Comparison of ENCODE assay signal across 18 cellular contexts in the genomic region with DNA sequence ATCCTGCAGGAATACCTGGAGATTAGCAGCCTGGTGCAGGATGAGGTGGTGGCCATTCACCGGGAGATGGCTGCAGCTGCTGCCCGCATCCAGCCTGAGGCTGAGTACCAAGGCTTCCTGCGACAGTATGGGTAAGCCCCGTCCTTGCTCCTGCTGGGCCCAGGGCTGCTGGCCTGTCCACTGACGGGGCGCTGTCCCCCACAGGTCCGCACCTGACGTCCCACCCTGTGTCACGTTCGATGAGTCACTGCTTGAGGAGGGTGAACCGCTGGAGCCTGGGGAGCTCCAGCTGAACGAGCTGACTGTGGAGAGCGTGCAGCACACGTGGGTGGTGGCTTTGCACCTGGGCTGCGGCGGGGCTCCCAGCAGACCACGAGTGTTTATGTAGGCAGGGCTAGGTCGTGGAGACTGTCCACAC. TPM values are rescaled to one million over a fixed set of nuclear protein-coding genes. Genes with fewer than 3 reads are reported as not detected.
DNase-seq lines count a peak whose midpoint lies in the region; ATAC-seq lines count a peak whose summit lies in the region.
"Had no signal": no experiment of that assay in that cellular context is flagged by ENCODE, and none has a peak within 500 bp of the region (broad histone marks: within the 10 kb centered on the region; RNA-seq: fewer than 3 reads in every experiment).

No MANE protein-coding gene starts in this region.

- CTCF ChIA-PET in activated CD8-positive, alpha-beta memory T cell treated with anti-CD3 and anti-CD28 coated beads, Interleukin-2, amount 10 ng/mL, durations not matched to agents 7 days and 5 days (lab: Charles Lee): interaction anchor here (0.7 to 4.6 kb wide), 17 partner anchors 8 to 596 kb away, joined by 3 to 64 read pairs (median 4); a partner anchor contains a TSS

- H3K9me3 Mint-ChIP-seq in activated CD8-positive, alpha-beta memory T cell treated with anti-CD3 and anti-CD28 coated beads, Interleukin-2, amount 10 ng/mL, durations not matched to agents 7 days and 5 days (ENCODE audit: low read depth): no peaks in the 10 kb centered on the region
- H3K9me3 Mint-ChIP-seq: activated CD4-positive, alpha-beta T cell treated with anti-CD3 and anti-CD28 coated beads, Interleukin-2, amount 10 ng/mL, durations not matched to agents 7 days and 5 days; activated naive CD4-positive, alpha-beta T cell treated with anti-CD3 and anti-CD28 coated beads, Interleukin-2, amount 50 U/mL, for 72 hours; dendritic cell treated with granulocyte-macrophage colony-stimulating factor and Interleukin-4, amounts not matched to agents 40 ng/mL and 50 ng/mL, for 4 days had no signal

- DNase-seq in activated CD8-positive, alpha-beta memory T cell treated with anti-CD3 and anti-CD28 coated beads, Interleukin-2, amount 10 ng/mL, durations not matched to agents 7 days and 5 days: peak; percentile 85
- no peak for DNase-seq in activated CD8-positive, alpha-beta memory T cell treated with anti-CD3 and anti-CD28 coated beads, Interleukin-2, amount 50 U/mL, for 48 hours
- DNase-seq in caudate nucleus (lab: John Stamatoyannopoulos, UW) (peak in 4 of 61 donors; percentile 7 to 70 (median 50)), left colon (no peak)
- DNase-seq in stimulated activated CD8-positive, alpha-beta memory T cell treated with anti-CD3 and anti-CD28 coated beads, Interleukin-4, amount 100 ng/mL, for 48 hours: peak; percentile 26
- DNase-seq: activated CD4-positive, alpha-beta T cell treated with anti-CD3 and anti-CD28 coated beads, Interleukin-2, amount 10 ng/mL, durations not matched to agents 7 days and 5 days; BE2C; body of pancreas; GM23248; NCI-H1105 treated with DMSO at 0.1 percent for 48 hours; NCI-H2107; NCI-H526; SHP77; stimulated activated CD4-positive, alpha-beta T cell treated with anti-CD3 and anti-CD28 coated beads, Interleukin-4, amount 100 ng/mL, for 4 hours had no signal

- H3K4me3 Mint-ChIP-seq in activated CD8-positive, alpha-beta memory T cell treated with anti-CD3 and anti-CD28 coated beads, Interleukin-2, amount 10 ng/mL, durations not matched to agents 7 days and 5 days: peak overlapping the region; percentile 63
- H3K4me3 Mint-ChIP-seq: activated CD4-positive, alpha-beta T cell treated with anti-CD3 and anti-CD28 coated beads, Interleukin-2, amount 10 ng/mL, durations not matched to agents 7 days and 5 days; dendritic cell treated with granulocyte-macrophage colony-stimulating factor and Interleukin-4, amounts not matched to agents 40 ng/mL and 50 ng/mL, for 4 days had no signal

- peaks cover 51% of the 10 kb centered on the region for H3K4me1 Mint-ChIP-seq in activated CD8-positive, alpha-beta memory T cell treated with anti-CD3 and anti-CD28 coated beads, Interleukin-2, amount 10 ng/mL, durations not matched to agents 7 days and 5 days

- ATAC-seq in activated CD8-positive, alpha-beta memory T cell treated with anti-CD3 and anti-CD28 coated beads, Interleukin-2, amount 10 ng/mL, durations not matched to agents 7 days and 5 days: peak; percentile 69
- ATAC-seq in HG02571 (IDR thresholded peaks at IDR 0.05; ENCODE audit: unreplicated experiment): no peak
- no peak for ATAC-seq in left colon
- ATAC-seq: activated naive CD4-positive, alpha-beta T cell treated with anti-CD3 and anti-CD28 coated beads, Interleukin-2, amount 50 U/mL, for 72 hours; body of pancreas had no signal

- H3K27ac ChIP-seq in caudate nucleus (ENCODE audit: low read depth, low read length): peak overlapping the region; percentile 62
- H3K27ac ChIP-seq: body of pancreas, GM23248, neutrophil had no signal

- no peaks in the 10 kb centered on the region for H3K27me3 Mint-ChIP-seq in activated CD8-positive, alpha-beta memory T cell treated with anti-CD3 and anti-CD28 coated beads, Interleukin-2, amount 10 ng/mL, durations not matched to agents 7 days and 5 days
- H3K27me3 Mint-ChIP-seq: activated CD4-positive, alpha-beta T cell treated with anti-CD3 and anti-CD28 coated beads, Interleukin-2, amount 10 ng/mL, durations not matched to agents 7 days and 5 days; dendritic cell treated with granulocyte-macrophage colony-stimulating factor and Interleukin-4, amounts not matched to agents 40 ng/mL and 50 ng/mL, for 4 days had no signal

- H3K27ac Mint-ChIP-seq in activated CD8-positive, alpha-beta memory T cell treated with anti-CD3 and anti-CD28 coated beads, Interleukin-2, amount 10 ng/mL, durations not matched to agents 7 days and 5 days: peak overlapping the region; percentile 72
- H3K27ac Mint-ChIP-seq: activated CD4-positive, alpha-beta T cell treated with anti-CD3 and anti-CD28 coated beads, Interleukin-2, amount 10 ng/mL, durations not matched to agents 7 days and 5 days had no signal

- intact Hi-C loops in left colon (cut with DNase I, micrococcal nuclease): loop anchor here in 1 of 2 donors (5.0 kb wide), 1 partner anchor 242 kb away; no protein-coding TSS in a partner anchor

- peaks cover 29% of the 10 kb centered on the region for H3K36me3 Mint-ChIP-seq in activated CD8-positive, alpha-beta memory T cell treated with anti-CD3 and anti-CD28 coated beads, Interleukin-2, amount 10 ng/mL, durations not matched to agents 7 days and 5 days

RNA-seq across cellular contexts. Expression of a gene that starts 5.0 kb away (rescaled TPM):
- total RNA-seq in activated CD8-positive, alpha-beta memory T cell treated with anti-CD3 and anti-CD28 coated beads, Interleukin-2, amount 10 ng/mL, durations not matched to agents 7 days and 5 days: 10 to 100 TPM; 55.7 to 61.2 TPM
- total RNA-seq in left colon: 1 to 10 TPM; 5.1 to 10.0 TPM

RNA-seq across cellular contexts. Expression of a gene that starts 13.8 kb away (rescaled TPM):
- total RNA-seq in activated CD8-positive, alpha-beta memory T cell treated with anti-CD3 and anti-CD28 coated beads, Interleukin-2, amount 10 ng/mL, durations not matched to agents 7 days and 5 days: 100 to 1,000 TPM; 174 to 183 TPM
- 10 to 100 TPM; 48.4 to 63.7 TPM for total RNA-seq in left colon

RNA-seq across cellular contexts. Expression of a gene that starts 20.9 kb away (rescaled TPM):
- 100 to 1,000 TPM; 487 to 625 TPM for total RNA-seq in activated CD8-positive, alpha-beta memory T cell treated with anti-CD3 and anti-CD28 coated beads, Interleukin-2, amount 10 ng/mL, durations not matched to agents 7 days and 5 days
- 100 to 1,000 TPM in 1 of 2 donors, 10 to 100 TPM in 1; 74.0 to 101 TPM for total RNA-seq in left colon

RNA-seq across cellular contexts. Expression of a gene that starts 43.0 kb away (rescaled TPM):
- 10 to 100 TPM; 33.2 to 39.3 TPM for total RNA-seq in activated CD8-positive, alpha-beta memory T cell treated with anti-CD3 and anti-CD28 coated beads, Interleukin-2, amount 10 ng/mL, durations not matched to agents 7 days and 5 days
- 10 to 100 TPM; 17.3 to 17.5 TPM for total RNA-seq in left colon

RNA-seq across cellular contexts. Expression of a gene that starts 45.8 kb away (rescaled TPM):
- total RNA-seq in activated CD8-positive, alpha-beta memory T cell treated with anti-CD3 and anti-CD28 coated beads, Interleukin-2, amount 10 ng/mL, durations not matched to agents 7 days and 5 days: 10 to 100 TPM; 76.3 to 84.4 TPM
- 10 to 100 TPM; 53.0 to 58.1 TPM for total RNA-seq in left colon

Comparison
In these comparisons a context has a peak if more than half of its experiments do, and no peak if none do; other contexts are left out.
1. DNase-seq: peak in activated CD8-positive, alpha-beta memory T cell treated with anti-CD3 and anti-CD28 coated beads, Interleukin-2, amount 10 ng/mL, durations not matched to agents 7 days and 5 days (single experiment) and stimulated activated CD8-positive, alpha-beta memory T cell treated with anti-CD3 and anti-CD28 coated beads, Interleukin-4, amount 100 ng/mL, for 48 hours (single experiment); none in activated CD8-positive, alpha-beta memory T cell treated with anti-CD3 and anti-CD28 coated beads, Interleukin-2, amount 50 U/mL, for 48 hours (single experiment) and left colon (0 of 2).
2. RNA of a gene that starts 5.0 kb away (total RNA-seq): 55.7 to 61.2 TPM in activated CD8-positive, alpha-beta memory T cell treated with anti-CD3 and anti-CD28 coated beads, Interleukin-2, amount 10 ng/mL, durations not matched to agents 7 days and 5 days; 5.1 to 10.0 TPM in left colon; every median in the first group is over 4 times any median in the second.
3. RNA of a gene that starts 20.9 kb away (total RNA-seq): 487 to 625 TPM in activated CD8-positive, alpha-beta memory T cell treated with anti-CD3 and anti-CD28 coated beads, Interleukin-2, amount 10 ng/mL, durations not matched to agents 7 days and 5 days; 74.0 to 101 TPM in left colon; every median in the first group is over 4 times any median in the second.